Comparison of ENCODE assay signal across 3 cellular contexts in genomic region chr11:33661526-33661925, GRCh38. TPM values are rescaled to one million over a fixed set of nuclear protein-coding genes. Genes with fewer than 3 reads are reported as not detected.
"Had no signal": no experiment of that assay in that cellular context is flagged by ENCODE, and none has a peak within 500 bp of the region (broad histone marks: within the 10 kb centered on the region; RNA-seq: fewer than 3 reads in every experiment).

No MANE protein-coding gene starts in this region.

RNA-seq across cellular contexts. Expression of gene C11orf91, which starts 39.1 kb away (rescaled TPM):
- total RNA-seq: GM23338, H1, H9 had no signal
